In genomic region chr11:64923944-64924909, GRCh38 we compare ENCODE assay signal across 8 cellular contexts. TPM values are rescaled to one million over a fixed set of nuclear protein-coding genes. Genes with fewer than 3 reads are reported as not detected.
DNase-seq lines count a peak whose midpoint lies in the region; ATAC-seq and TF ChIP-seq lines count a peak whose summit lies in the region.

PPP2R5B (plus strand) TSS chr11:64924689; CDS start chr11:64925735, 1,046 bp downstream.

- TF ChIP-seq POLR2A in upper lobe of left lung (IDR thresholded peaks at IDR 0.05), result peak in 3 of 4 donors; percentile 60 to 88 (median 65)

- peak; percentile 88 for ATAC-seq in HG02938 (IDR thresholded peaks at IDR 0.05; ENCODE audit: unreplicated experiment)
- ATAC-seq in left cardiac atrium, result peak; percentile 96 to 98
- peak; percentile 98 to 99 for ATAC-seq in upper lobe of left lung (ENCODE audit: low FRiP score in 2 of 2)

- H3K27ac ChIP-seq in upper lobe of left lung, result peak within 1 kb of the TSS; percentile 90 to 98 (median 96)

- TF ChIP-seq EP300 in upper lobe of left lung (IDR thresholded peaks at IDR 0.05), result peak in 1 of 4 donors; percentile 34

- peak within 1 kb of the TSS; percentile 97 for H3K4me3 Mint-ChIP-seq in T-helper 1 cell treated with Interleukin-12 subunit alpha and Interleukin-12 subunit beta and Interleukin-4 antibody, amounts not matched to agents 30 μg/mL and 1 μg/mL, for 36 hours

- DNase-seq in GM13976 (ENCODE audit: low spot score) (peak; percentile 97), NCI-H1694 treated with DMSO at 0.1 percent for 48 hours (lab: John Stamatoyannopoulos, UW) (peak; percentile 52), amniotic stem cell (lab: John Stamatoyannopoulos, UW) (peak; percentile 87), left cardiac atrium (peak; percentile 95), posterior cingulate gyrus (peak; percentile 91 to 99 (median 96)), upper lobe of left lung (peak; percentile 96 to 97)

- H3K9me3 Mint-ChIP-seq in T-helper 1 cell treated with Interleukin-12 subunit alpha and Interleukin-12 subunit beta and Interleukin-4 antibody, amounts not matched to agents 30 μg/mL and 1 μg/mL, for 36 hours, result no peaks in the 10 kb centered on the region

- H3K27me3 ChIP-seq in upper lobe of left lung, result no peaks in the 10 kb centered on the region

- intact Hi-C loops in left cardiac atrium (cut with DNase I), result no loop called here
- intact Hi-C loops in posterior cingulate gyrus (cut with DNase I), result loop anchor here (1.0 to 10.0 kb wide), 4 partner anchors 46 to 191 kb away; partner anchors contain the start of genes CDCA5, EHD1, SNX15 and TM7SF2

- TF ChIP-seq CTCF in GM13976 (IDR thresholded peaks at IDR 0.05; ENCODE audit: borderline replicate concordance, control extremely low read depth, extremely low read depth, insufficient read depth, missing control alignments) (no peak), upper lobe of left lung (IDR thresholded peaks at IDR 0.05) (peak in 3 of 6 experiments; percentile 14 to 27 (median 14))

- in situ Hi-C loops in GM13976 (cut with MboI; ENCODE audit: low sequenced_read_pairs, unreplicated experiment), result no loop called here

- peaks cover 2 to 23% (median 13%) of the 10 kb centered on the region in 4 donors for H3K36me3 ChIP-seq in upper lobe of left lung

- peaks cover 7% of the 10 kb centered on the region for H3K36me3 Mint-ChIP-seq in T-helper 1 cell treated with Interleukin-12 subunit alpha and Interleukin-12 subunit beta and Interleukin-4 antibody, amounts not matched to agents 30 μg/mL and 1 μg/mL, for 36 hours (ENCODE audit: low read depth)

- H3K9me3 ChIP-seq in upper lobe of left lung, result no peaks in the 10 kb centered on the region

- 0 to 2% methylated on average over 7 to 22 of the region's 47 CpGs for WGBS in upper lobe of left lung, 2 donors

- peaks cover 17% of the 10 kb centered on the region for H3K4me1 Mint-ChIP-seq in T-helper 1 cell treated with Interleukin-12 subunit alpha and Interleukin-12 subunit beta and Interleukin-4 antibody, amounts not matched to agents 30 μg/mL and 1 μg/mL, for 36 hours (ENCODE audit: low read depth)

- H3K27ac Mint-ChIP-seq in T-helper 1 cell treated with Interleukin-12 subunit alpha and Interleukin-12 subunit beta and Interleukin-4 antibody, amounts not matched to agents 30 μg/mL and 1 μg/mL, for 36 hours, result peak within 1 kb of the TSS; percentile 100

- peak within 1 kb of the TSS; percentile 77 to 99 (median 87) for H3K4me3 ChIP-seq in upper lobe of left lung

- no peaks in the 10 kb centered on the region for H3K27me3 Mint-ChIP-seq in T-helper 1 cell treated with Interleukin-12 subunit alpha and Interleukin-12 subunit beta and Interleukin-4 antibody, amounts not matched to agents 30 μg/mL and 1 μg/mL, for 36 hours (ENCODE audit: low read depth)

- peaks cover 14 to 37% (median 25%) of the 10 kb centered on the region in 4 donors for H3K4me1 ChIP-seq in upper lobe of left lung

RNA-seq across cellular contexts. Expression of gene PPP2R5B, which starts in this region (rescaled TPM):
- total RNA-seq in left cardiac atrium (10 to 100 TPM; 17.9 to 20.5 TPM), upper lobe of left lung (10 to 100 TPM; 21.0 to 48.1 (median 27.5) TPM)

Comparison
In these comparisons a context has a peak if more than half of its experiments do, and no peak if none do; other contexts are left out.
1. Peak in every context shown above with its lines: DNase-seq, ATAC-seq, H3K4me3 ChIP-seq and H3K27ac ChIP-seq.